Comparison of ENCODE assay signal across 1 cellular context in genomic region chr3:12719984-12720656, GRCh38.
TF ChIP-seq lines count a peak whose summit lies in the region.

No MANE protein-coding gene starts in this region.

TF ChIP-seq in HepG2, 621 proteins besides CTCF, POLR2A, EP300 and RAD21 (continued from another document and continues in another):
- TF ChIP-seq ZNF574 (CRISPR knock-in tag; IDR thresholded peaks at IDR 0.05) (0 out of 2 replicates have a peak, but pooled peaks have one; percentile 27), HNF4A (CRISPR knock-in tag; IDR thresholded peaks at IDR 0.05) (peak; percentile 37; the same call in 1 of the 2 replicates), ARID3A (IDR thresholded peaks at IDR 0.05; ENCODE audit: low read depth, low read length) (peak; percentile 66; the same call in 1 of the 2 replicates), ZNF281 (CRISPR knock-in tag; IDR thresholded peaks at IDR 0.05; ENCODE audit: borderline replicate concordance) (no peak), KAT7 (CRISPR knock-in tag; IDR thresholded peaks at IDR 0.05; ENCODE audit: borderline replicate concordance) (no peak), YY1 (IDR thresholded peaks at IDR 0.05; ENCODE audit: insufficient read depth, insufficient replicate concordance, low read depth, low read length) (no peak), KAT2B (IDR thresholded peaks at IDR 0.05; ENCODE audit: borderline replicate concordance, low read depth, low read length) (no peak), MYC (CRISPR knock-in tag; IDR thresholded peaks at IDR 0.05; ENCODE audit: borderline replicate concordance) (no peak), PBX3 (CRISPR knock-in tag; IDR thresholded peaks at IDR 0.05; ENCODE audit: borderline replicate concordance) (no peak), ZNF446 (CRISPR knock-in tag; IDR thresholded peaks at IDR 0.05) (no peak), MEF2D (CRISPR knock-in tag; IDR thresholded peaks at IDR 0.05) (no peak), CENPT (CRISPR knock-in tag; IDR thresholded peaks at IDR 0.05; ENCODE audit: low read depth) (no peak), ZKSCAN5 (CRISPR knock-in tag; IDR thresholded peaks at IDR 0.05) (no peak), NONO (IDR thresholded peaks at IDR 0.05) (no peak), NONO (CRISPR knock-in tag; conservative IDR thresholded peaks at IDR 0.05) (no peak), TAF1 (CRISPR knock-in tag; IDR thresholded peaks at IDR 0.05) (no peak), ZFYVE20 (CRISPR knock-in tag; IDR thresholded peaks at IDR 0.05; ENCODE audit: borderline replicate concordance, low read depth) (no peak), ELF3 (CRISPR knock-in tag; IDR thresholded peaks at IDR 0.05) (peak; percentile 48; the same call in 1 of the 2 replicates), LBX2 (CRISPR knock-in tag; IDR thresholded peaks at IDR 0.05; ENCODE audit: borderline replicate concordance) (no peak), ZBTB38 (CRISPR knock-in tag; IDR thresholded peaks at IDR 0.05) (no peak), ZBTB7B (CRISPR knock-in tag; IDR thresholded peaks at IDR 0.05) (no peak), FOXP1 (IDR thresholded peaks at IDR 0.05) (no peak), FOXP1 (CRISPR knock-in tag; IDR thresholded peaks at IDR 0.05) (no peak), RFX1 (IDR thresholded peaks at IDR 0.05) (peak; percentile 82), CREM (IDR thresholded peaks at IDR 0.05) (no peak), CREM (CRISPR knock-in tag; IDR thresholded peaks at IDR 0.05) (no peak), RXRA (CRISPR knock-in tag; IDR thresholded peaks at IDR 0.05) (no peak), KDM3A (CRISPR knock-in tag; IDR thresholded peaks at IDR 0.05; ENCODE audit: low read depth) (no peak), SALL1 (CRISPR knock-in tag; IDR thresholded peaks at IDR 0.05) (peak; percentile 36; the same call in 1 of the 2 replicates), ZBTB25 (CRISPR knock-in tag; IDR thresholded peaks at IDR 0.05) (no peak), ZNF672 (CRISPR knock-in tag; IDR thresholded peaks at IDR 0.05) (no peak), FOXK1 (CRISPR knock-in tag; IDR thresholded peaks at IDR 0.05; ENCODE audit: borderline replicate concordance, low read depth) (no peak), NFYB (CRISPR knock-in tag; IDR thresholded peaks at IDR 0.05) (peak; percentile 65), HIVEP1 (CRISPR knock-in tag; IDR thresholded peaks at IDR 0.05) (no peak), MED8 (CRISPR knock-in tag; IDR thresholded peaks at IDR 0.05; ENCODE audit: insufficient replicate concordance) (no peak), KLF16 (CRISPR knock-in tag; IDR thresholded peaks at IDR 0.05) (0 out of 4 replicates have a peak, but pooled peaks of 1 of the 2 experiments have one; percentile 19), ZSCAN20 (CRISPR knock-in tag; IDR thresholded peaks at IDR 0.05; ENCODE audit: borderline replicate concordance) (no peak), MXD3 (CRISPR knock-in tag; IDR thresholded peaks at IDR 0.05) (no peak), REL (CRISPR knock-in tag; conservative IDR thresholded peaks at IDR 0.05) (no peak), ZNF510 (CRISPR knock-in tag; IDR thresholded peaks at IDR 0.05; ENCODE audit: low read depth) (no peak), FOXA1 (IDR thresholded peaks at IDR 0.05) (no peak), FOXA1 (CRISPR knock-in tag; IDR thresholded peaks at IDR 0.05) (peak; percentile 26; the same call in 1 of the 2 replicates), ZNF800 (CRISPR knock-in tag; IDR thresholded peaks at IDR 0.05) (no peak), GPBP1L1 (CRISPR knock-in tag; IDR thresholded peaks at IDR 0.05) (no peak), STAG1 (CRISPR knock-in tag; IDR thresholded peaks at IDR 0.05) (peak; percentile 70), ZUFSP (CRISPR knock-in tag; IDR thresholded peaks at IDR 0.05; ENCODE audit: borderline replicate concordance) (no peak), RNF2 (conservative IDR thresholded peaks at IDR 0.05; ENCODE audit: low read depth) (no peak), ZNF883 (CRISPR knock-in tag; IDR thresholded peaks at IDR 0.05; ENCODE audit: not compliant biosample characterization) (no peak), ZNF704 (CRISPR knock-in tag; IDR thresholded peaks at IDR 0.05; ENCODE audit: borderline replicate concordance) (no peak), MIER3 (CRISPR knock-in tag; IDR thresholded peaks at IDR 0.05; ENCODE audit: borderline replicate concordance) (0 out of 2 replicates have a peak, but pooled peaks have one; percentile 32), ZBTB8A (CRISPR knock-in tag; IDR thresholded peaks at IDR 0.05; ENCODE audit: borderline replicate concordance, low read depth) (no peak), ZBTB3 (CRISPR knock-in tag; IDR thresholded peaks at IDR 0.05; ENCODE audit: borderline replicate concordance, low read depth) (no peak), ZNF264 (CRISPR knock-in tag; IDR thresholded peaks at IDR 0.05) (peak; percentile 71; the same call in 1 of the 2 replicates), ZNF780A (CRISPR knock-in tag; IDR thresholded peaks at IDR 0.05) (no peak), SAFB2 (CRISPR knock-in tag; IDR thresholded peaks at IDR 0.05; ENCODE audit: borderline replicate concordance, low read depth) (no peak), ZNF746 (CRISPR knock-in tag; IDR thresholded peaks at IDR 0.05) (no peak), SIX4 (CRISPR knock-in tag; IDR thresholded peaks at IDR 0.05) (no peak)
